23 cellular contexts compared by ENCODE assay signal in the genomic region with DNA sequence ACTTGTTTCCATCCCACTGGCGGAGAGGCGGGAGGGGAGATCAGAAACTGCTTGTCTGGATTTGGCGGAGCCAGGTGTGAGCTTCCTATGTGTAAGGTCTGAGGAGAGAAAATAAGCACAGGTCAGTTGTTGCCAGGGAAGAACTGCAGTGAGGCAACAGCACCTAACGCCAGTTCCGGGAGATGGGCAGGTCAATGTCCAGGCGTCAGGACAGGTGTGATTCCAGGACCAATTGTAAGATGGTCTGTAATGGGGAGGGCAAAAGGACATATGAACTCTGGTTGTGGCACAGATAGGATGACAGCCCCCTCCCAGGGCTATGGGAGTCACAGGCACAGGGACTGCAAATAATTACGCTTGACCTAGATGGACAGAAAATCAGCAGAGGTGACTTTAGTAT. TPM values are rescaled to one million over a fixed set of nuclear protein-coding genes. Genes with fewer than 3 reads are reported as not detected.
DNase-seq lines count a peak whose midpoint lies in the region; ATAC-seq and TF ChIP-seq lines count a peak whose summit lies in the region.
"Had no signal": no experiment of that assay in that cellular context is flagged by ENCODE, and none has a peak within 500 bp of the region (broad histone marks: within the 10 kb centered on the region; RNA-seq: fewer than 3 reads in every experiment).

No MANE protein-coding gene starts in this region.

- no peak overlapping the region for H3K4me3 Mint-ChIP-seq in dendritic cell treated with granulocyte-macrophage colony-stimulating factor and Interleukin-4, amounts not matched to agents 40 ng/mL and 50 ng/mL, for 4 days
- no peak overlapping the region for H3K4me3 Mint-ChIP-seq in activated CD4-positive, alpha-beta T cell treated with anti-CD3 and anti-CD28 coated beads, Interleukin-2, amount 10 ng/mL, durations not matched to agents 24 days and 14 days
- H3K4me3 Mint-ChIP-seq: activated CD4-positive, alpha-beta T cell treated with anti-CD3 and anti-CD28 coated beads for 36 hours; activated naive CD8-positive, alpha-beta T cell treated with anti-CD3 and anti-CD28 coated beads, Interleukin-2, amount 50 U/mL, for 24 hours; activated T-cell treated with anti-CD3 and anti-CD28 coated beads, Interleukin-2, amount 50 U/mL, for 24 hours; nephron progenitor cell had no signal

- peaks cover 0 to 39% (median 0%) of the 10 kb centered on the region in 3 donors for H3K36me3 ChIP-seq in Peyer's patch
- H3K36me3 ChIP-seq in mucosa of stomach (ENCODE audit: control insufficient read depth, insufficient read depth, low read length): peaks cover 12% of the 10 kb centered on the region
- H3K36me3 ChIP-seq in stomach: peaks cover 14 to 62% (median 54%) of the 10 kb centered on the region in 4 donors

- H3K4me1 ChIP-seq in Peyer's patch (peaks cover 0 to 40% (median 2%) of the 10 kb centered on the region in 4 donors), mucosa of stomach (ENCODE audit: control insufficient read depth, insufficient read depth, low read length) (peaks cover 61% of the 10 kb centered on the region), stomach (peaks cover 34 to 81% (median 51%) of the 10 kb centered on the region in 4 donors)

- H3K27me3 ChIP-seq in Peyer's patch: no peaks in the 10 kb centered on the region
- H3K27me3 ChIP-seq in mucosa of stomach (ENCODE audit: control insufficient read depth, insufficient read depth, low read length): no peaks in the 10 kb centered on the region
- H3K27me3 ChIP-seq in stomach: no peaks in the 10 kb centered on the region
- H3K27me3 ChIP-seq: BLaER1, sigmoid colon, upper lobe of right lung had no signal

- no peak for DNase-seq in Peyer's patch
- no peak for DNase-seq in stomach
- no peak for DNase-seq in stimulated activated CD4-positive, alpha-beta T cell treated with anti-CD3 and anti-CD28 coated beads, Interleukin-12 subunit alpha, Interleukin-12 subunit beta, amount 100 ng/mL, for 4 hours
- DNase-seq in stimulated activated naive CD4-positive, alpha-beta T cell treated with Interleukin-2 at 50 U/mL for 16 hours (lab: John Stamatoyannopoulos, UW): no peak
- no peak for DNase-seq in activated CD4-positive, alpha-beta T cell treated with anti-CD3 and anti-CD28 coated beads, Interleukin-2, amount 10 ng/mL, durations not matched to agents 24 days and 14 days
- DNase-seq: activated CD4-positive, alpha-beta T cell treated with anti-CD3 and anti-CD28 coated beads for 36 hours; activated naive CD8-positive, alpha-beta T cell treated with anti-CD3 and anti-CD28 coated beads, Interleukin-2, amount 50 U/mL, for 24 hours; activated T-cell treated with anti-CD3 and anti-CD28 coated beads, Interleukin-2, amount 50 U/mL, for 24 hours; COR-L47; DMS79; midbrain; NCI-H1694; NCI-H510A; nephron progenitor cell; posterior cingulate gyrus; sigmoid colon; upper lobe of right lung had no signal

- intact Hi-C loops in dendritic cell treated with granulocyte-macrophage colony-stimulating factor and Interleukin-4, amounts not matched to agents 40 ng/mL and 50 ng/mL, for 4 days (cut with micrococcal nuclease): loop anchor here (5.0 kb wide), 1 partner anchor 81 kb away; no protein-coding TSS in a partner anchor
- intact Hi-C loops in stomach (cut with DNase I; ENCODE audit: low total_unique reads): no loop called here
- intact Hi-C loops in activated CD4-positive, alpha-beta T cell treated with anti-CD3 and anti-CD28 coated beads, Interleukin-2, amount 10 ng/mL, durations not matched to agents 24 days and 14 days (cut with micrococcal nuclease): no loop called here

- 90 to 98% (median 95%) methylated on average over 7 of the region's 7 CpGs for WGBS in stomach, 5 donors

- no peaks in the 10 kb centered on the region for H3K27me3 Mint-ChIP-seq in dendritic cell treated with granulocyte-macrophage colony-stimulating factor and Interleukin-4, amounts not matched to agents 40 ng/mL and 50 ng/mL, for 4 days
- H3K27me3 Mint-ChIP-seq in activated CD4-positive, alpha-beta T cell treated with anti-CD3 and anti-CD28 coated beads, Interleukin-2, amount 10 ng/mL, durations not matched to agents 24 days and 14 days: no peaks in the 10 kb centered on the region
- H3K27me3 Mint-ChIP-seq: activated CD4-positive, alpha-beta T cell treated with anti-CD3 and anti-CD28 coated beads for 36 hours; activated naive CD8-positive, alpha-beta T cell treated with anti-CD3 and anti-CD28 coated beads, Interleukin-2, amount 50 U/mL, for 24 hours; activated T-cell treated with anti-CD3 and anti-CD28 coated beads, Interleukin-2, amount 50 U/mL, for 24 hours had no signal

- H3K36me3 Mint-ChIP-seq in dendritic cell treated with granulocyte-macrophage colony-stimulating factor and Interleukin-4, amounts not matched to agents 40 ng/mL and 50 ng/mL, for 4 days (ENCODE audit: low read depth): peaks cover 57% of the 10 kb centered on the region
- H3K36me3 Mint-ChIP-seq in activated CD4-positive, alpha-beta T cell treated with anti-CD3 and anti-CD28 coated beads, Interleukin-2, amount 10 ng/mL, durations not matched to agents 24 days and 14 days (ENCODE audit: low read depth): peaks cover 7% of the 10 kb centered on the region

- TF ChIP-seq EP300 in stomach (IDR thresholded peaks at IDR 0.05): no peak

- H3K4me3 ChIP-seq in Peyer's patch: no peak overlapping the region
- peak overlapping the region; percentile 0 for H3K4me3 ChIP-seq in mucosa of stomach (ENCODE audit: low read length)
- no peak overlapping the region for H3K4me3 ChIP-seq in stomach
- H3K4me3 ChIP-seq: BLaER1, sigmoid colon, upper lobe of right lung had no signal

- H3K4me1 Mint-ChIP-seq in dendritic cell treated with granulocyte-macrophage colony-stimulating factor and Interleukin-4, amounts not matched to agents 40 ng/mL and 50 ng/mL, for 4 days (ENCODE audit: low read depth): peaks cover 78% of the 10 kb centered on the region
- peaks cover 38% of the 10 kb centered on the region for H3K4me1 Mint-ChIP-seq in activated CD4-positive, alpha-beta T cell treated with anti-CD3 and anti-CD28 coated beads, Interleukin-2, amount 10 ng/mL, durations not matched to agents 24 days and 14 days

- H3K9me3 ChIP-seq in Peyer's patch: no peaks in the 10 kb centered on the region
- no peaks in the 10 kb centered on the region for H3K9me3 ChIP-seq in mucosa of stomach (ENCODE audit: control insufficient read depth, low read length)
- no peaks in the 10 kb centered on the region for H3K9me3 ChIP-seq in stomach
- H3K9me3 ChIP-seq: BLaER1, sigmoid colon, upper lobe of right lung had no signal

- peak overlapping the region; percentile 54 for H3K9ac ChIP-seq in mucosa of stomach (ENCODE audit: low read length)
- H3K9ac ChIP-seq: BLaER1 had no signal

- H3K9me3 Mint-ChIP-seq in dendritic cell treated with granulocyte-macrophage colony-stimulating factor and Interleukin-4, amounts not matched to agents 40 ng/mL and 50 ng/mL, for 4 days: no peaks in the 10 kb centered on the region
- no peaks in the 10 kb centered on the region for H3K9me3 Mint-ChIP-seq in activated CD4-positive, alpha-beta T cell treated with anti-CD3 and anti-CD28 coated beads, Interleukin-2, amount 10 ng/mL, durations not matched to agents 24 days and 14 days
- H3K9me3 Mint-ChIP-seq: activated naive CD8-positive, alpha-beta T cell treated with anti-CD3 and anti-CD28 coated beads, Interleukin-2, amount 50 U/mL, for 24 hours; activated T-cell treated with anti-CD3 and anti-CD28 coated beads, Interleukin-2, amount 50 U/mL, for 24 hours; nephron progenitor cell had no signal

- TF ChIP-seq POLR2A in Peyer's patch (IDR thresholded peaks at IDR 0.05) (no peak), stomach (IDR thresholded peaks at IDR 0.05) (no peak)

- peak overlapping the region; percentile 96 for H3K27ac Mint-ChIP-seq in dendritic cell treated with granulocyte-macrophage colony-stimulating factor and Interleukin-4, amounts not matched to agents 40 ng/mL and 50 ng/mL, for 4 days
- no peak overlapping the region for H3K27ac Mint-ChIP-seq in activated CD4-positive, alpha-beta T cell treated with anti-CD3 and anti-CD28 coated beads, Interleukin-2, amount 10 ng/mL, durations not matched to agents 24 days and 14 days
- H3K27ac Mint-ChIP-seq: activated CD4-positive, alpha-beta T cell treated with anti-CD3 and anti-CD28 coated beads for 36 hours; nephron progenitor cell had no signal

- TF ChIP-seq CTCF in Peyer's patch (IDR thresholded peaks at IDR 0.05) (no peak), stomach (IDR thresholded peaks at IDR 0.05) (no peak)

- no peak for ATAC-seq in GM18868 (IDR thresholded peaks at IDR 0.05; ENCODE audit: unreplicated experiment)
- ATAC-seq: activated CD4-positive, alpha-beta T cell treated with anti-CD3 and anti-CD28 coated beads for 36 hours; activated naive CD8-positive, alpha-beta T cell treated with anti-CD3 and anti-CD28 coated beads, Interleukin-2, amount 50 U/mL, for 24 hours; SK-N-SH treated with all-trans-retinoic acid at 6 μM for 48 hours had no signal

- peak overlapping the region in 3 of 4 donors; percentile 25 to 77 (median 69) for H3K27ac ChIP-seq in Peyer's patch
- peak overlapping the region; percentile 78 to 90 (median 89) for H3K27ac ChIP-seq in stomach
- H3K27ac ChIP-seq: BLaER1, upper lobe of right lung had no signal

RNA-seq across cellular contexts. Expression of a gene that starts 9.6 kb away (rescaled TPM):
- total RNA-seq in Peyer's patch (1 to 10 TPM in 2 of 4 donors, under 1 TPM in 2; 0.70 to 3.8 (median 1.7) TPM), stomach (10 to 100 TPM in 1 of 5 donors, 1 to 10 TPM in 4; 1.7 to 10.6 (median 2.2) TPM)
- polyA plus RNA-seq in stomach: under 1 TPM in 2 of 3 donors, not detected in 1; 0.13 to 0.19 TPM
- total RNA-seq in activated CD4-positive, alpha-beta T cell treated with anti-CD3 and anti-CD28 coated beads, Interleukin-2, amount 10 ng/mL, durations not matched to agents 24 days and 14 days: 0.28 TPM in 1 of 2 replicates, not detected in the other
- total RNA-seq: LHCN-M2 had no signal
